In genomic region chr18:27723168-27723567, GRCh38 we compare ENCODE assay signal across 34 cellular contexts.
DNase-seq lines count a peak whose midpoint lies in the region; ATAC-seq and TF ChIP-seq lines count a peak whose summit lies in the region.
"Had no signal": no experiment of that assay in that cellular context is flagged by ENCODE, and none has a peak within 500 bp of the region (broad histone marks: within the 10 kb centered on the region; RNA-seq: fewer than 3 reads in every experiment).

No MANE protein-coding gene starts in this region.

- in situ Hi-C loops in astrocyte of the spinal cord (cut with HindIII; ENCODE audit: low sequenced_read_pairs) = no loop called here

- H3F3A ChIP-seq in PC-3 (ENCODE audit: low read length, unreplicated experiment) = no peaks in the 10 kb centered on the region

- H3K9me2 ChIP-seq in PC-3 (replicated peaks; ENCODE audit: low read length) = no peaks in the 10 kb centered on the region

- no peaks in the 10 kb centered on the region for H3K36me3 ChIP-seq in PC-3 (ENCODE audit: low read depth, low read length)
- H3K36me3 ChIP-seq: BE2C, breast epithelium, prostate gland, sigmoid colon, thoracic aorta, vagina had no signal

- TF ChIP-seq CTCF in PC-3 (conservative IDR thresholded peaks at IDR 0.05; ENCODE audit: low read depth, low read length) (no peak), astrocyte of the spinal cord (IDR thresholded peaks at IDR 0.05; ENCODE audit: low read depth, low read length) (no peak), osteocyte (IDR thresholded peaks at IDR 0.05) (no peak)

- H3K4me3 ChIP-seq in PC-3 (ENCODE audit: low read length) (no peak overlapping the region), astrocyte of the spinal cord (ENCODE audit: low read depth, low read length) (no peak overlapping the region)
- H3K4me3 ChIP-seq: A549, breast epithelium, prostate gland, sigmoid colon, thoracic aorta, vagina had no signal

- no peaks in the 10 kb centered on the region for H4K20me1 ChIP-seq in PC-3 (ENCODE audit: low read length)

- no peaks in the 10 kb centered on the region for H3K9me3 ChIP-seq in PC-3 (ENCODE audit: low read length)
- H3K9me3 ChIP-seq: A549, BE2C, prostate gland, vagina had no signal

- intact Hi-C loops in PC-3 (cut with micrococcal nuclease) = no loop called here

- peaks cover 9% of the 10 kb centered on the region for H3K4me1 ChIP-seq in PC-3 (ENCODE audit: insufficient read depth, low read length)
- H3K4me1 ChIP-seq: A549, BE2C, breast epithelium, prostate gland, sigmoid colon, vagina had no signal

- H3K27ac ChIP-seq in PC-3 (ENCODE audit: low read length) = no peak overlapping the region
- H3K27ac ChIP-seq: A549, breast epithelium, prostate gland, RWPE1, sigmoid colon, thoracic aorta, vagina, VCaP had no signal

- H3K4me2 ChIP-seq in PC-3 (ENCODE audit: low read length) = peak overlapping the region; percentile 13; the same call in 1 of the 2 replicates
- H3K4me2 ChIP-seq: A549 had no signal

- H3K4me3 Mint-ChIP-seq in osteocyte (ENCODE audit: unreplicated experiment) = peak overlapping the region; percentile 35
- H3K4me3 Mint-ChIP-seq: memory B cell; T-helper 2 cell treated with Interferon-gamma antibody and Interleukin-4, amounts not matched to agents 5 μg/mL and 100 μg/mL, for 36 hours had no signal

- no peaks in the 10 kb centered on the region for H3K36me3 Mint-ChIP-seq in osteocyte (ENCODE audit: unreplicated experiment)
- H3K36me3 Mint-ChIP-seq: memory B cell had no signal

- H3K27me3 Mint-ChIP-seq in osteocyte (ENCODE audit: unreplicated experiment) = no peaks in the 10 kb centered on the region
- H3K27me3 Mint-ChIP-seq: memory B cell had no signal

- peak; percentile 76 for DNase-seq in EH (ENCODE audit: low read depth)
- peak; percentile 56 for DNase-seq in PC-3
- DNase-seq in astrocyte of the spinal cord (ENCODE audit: low read depth, low spot score) = peak; percentile 33
- DNase-seq in osteocyte (ENCODE audit: extremely low spot score, unreplicated experiment) = no peak
- DNase-seq in NCI-H146 treated with DMSO at 0.1 percent for 48 hours (lab: John Stamatoyannopoulos, UW; ENCODE audit: unreplicated experiment) = no peak
- DNase-seq in AG08395 (ENCODE audit: low spot score) = no peak
- no peak for DNase-seq in HPDE6-E6E7 (ENCODE audit: extremely low spot score)
- no peak for DNase-seq in left lobe of liver (ENCODE audit: low spot score)
- DNase-seq: activated CD4-positive, alpha-beta T cell treated with anti-CD3 and anti-CD28 coated beads for 48 hours; activated CD8-positive, alpha-beta memory T cell treated with anti-CD3 and anti-CD28 coated beads for 24 hours; activated gamma-delta T cell treated with Interleukin-2 at 50 U/mL for 16 hours; activated T-cell treated with anti-CD3 and anti-CD28 coated beads, Interleukin-2, amount 50 U/mL, for 1 hour; BE2C; cortex of kidney; GF-D8; KG1; left cardiac atrium; MM.1S; NCI-H1417; NCI-H2081; NCI-H2227 treated with DMSO at 0.1 percent for 48 hours; sigmoid colon; stimulated activated naive CD4-positive, alpha-beta T cell treated with Interleukin-2 at 50 U/mL for 16 hours had no signal

- CTCF ChIA-PET in PC-3 (lab: Charles Lee) = no interaction called here

- peaks cover 7% of the 10 kb centered on the region for H3K9me3 Mint-ChIP-seq in osteocyte (ENCODE audit: unreplicated experiment)

- peak; percentile 90 for ATAC-seq in PC-3
- no peak for ATAC-seq in left lobe of liver
- ATAC-seq: A549, esophagus mucosa, HCT116, left cardiac atrium had no signal

- no peak overlapping the region for H2AFZ ChIP-seq in PC-3 (ENCODE audit: low read length)

- POLR2A ChIA-PET in PC-3 (lab: Charles Lee; ENCODE audit: unreplicated experiment) = no interaction called here

- H3K27ac Mint-ChIP-seq in osteocyte (ENCODE audit: unreplicated experiment) = peak overlapping the region; percentile 59
- H3K27ac Mint-ChIP-seq: memory B cell; T-helper 2 cell treated with Interferon-gamma antibody and Interleukin-4, amounts not matched to agents 5 μg/mL and 100 μg/mL, for 36 hours had no signal

- H3K4me1 Mint-ChIP-seq in osteocyte (ENCODE audit: unreplicated experiment) = peaks cover 17% of the 10 kb centered on the region
- H3K4me1 Mint-ChIP-seq: memory B cell had no signal

- no peak overlapping the region for H3K9ac ChIP-seq in PC-3 (ENCODE audit: low read length)

- H3K27me3 ChIP-seq in PC-3 (ENCODE audit: low read length) = no peaks in the 10 kb centered on the region
- H3K27me3 ChIP-seq: BE2C, breast epithelium, sigmoid colon, vagina had no signal

- no TSS peak for BruUV-seq in PC-3 (replicated peaks; lab: Mats Ljungman, UMichigan)

- no peaks in the 10 kb centered on the region for H3K79me2 ChIP-seq in PC-3 (ENCODE audit: low read length)

Comparison
In these comparisons a context has a peak if more than half of its experiments do, and no peak if none do; other contexts are left out.
1. DNase-seq: peak in EH (single experiment), PC-3 (single experiment) and astrocyte of the spinal cord (single experiment); none in osteocyte (single experiment), NCI-H146 treated with DMSO at 0.1 percent for 48 hours (single experiment), AG08395 (single experiment), HPDE6-E6E7 (single experiment) and left lobe of liver (single experiment).